ENCODE assay signal across 9 cellular contexts in genomic region chr6:19839237-19839546, GRCh38. TPM values are rescaled to one million over a fixed set of nuclear protein-coding genes. Genes with fewer than 3 reads are reported as not detected.
DNase-seq lines count a peak whose midpoint lies in the region; ATAC-seq and TF ChIP-seq lines count a peak whose summit lies in the region.
"Had no signal": no experiment of that assay in that cellular context is flagged by ENCODE, and none has a peak within 500 bp of the region (broad histone marks: within the 10 kb centered on the region; RNA-seq: fewer than 3 reads in every experiment).

No MANE protein-coding gene starts in this region.

- TF ChIP-seq POLR2A in esophagus squamous epithelium (IDR thresholded peaks at IDR 0.05): no peak

- peaks cover 4 to 9% (median 8%) of the 10 kb centered on the region in 3 donors for H3K4me1 Mint-ChIP-seq in naive B cell

- H3K27ac ChIP-seq in 22Rv1 (peak overlapping the region; percentile 90), esophagus squamous epithelium (peak overlapping the region; percentile 86 to 96 (median 92))

- no peak for ATAC-seq in naive B cell (ENCODE audit: low read depth in 2 of 2)
- ATAC-seq in HG03159 (IDR thresholded peaks at IDR 0.05; ENCODE audit: unreplicated experiment): no peak
- no peak for ATAC-seq in GM18868 (IDR thresholded peaks at IDR 0.05; ENCODE audit: unreplicated experiment)

- intact Hi-C loops in esophagus squamous epithelium (cut with DNase I): no loop called here

- H3K4me3 ChIP-seq in esophagus squamous epithelium: peak overlapping the region; percentile 69 to 92 (median 86)

- H3K36me3 ChIP-seq in esophagus squamous epithelium: no peaks in the 10 kb centered on the region

- WGBS in esophagus squamous epithelium, 2 donors: 3 to 4% methylated on average over 7 of the region's 7 CpGs

- H3K9me3 Mint-ChIP-seq in naive B cell: peaks cover 0 to 12% (median 0%) of the 10 kb centered on the region in 7 donors

- TF ChIP-seq CTCF in 22Rv1 (IDR thresholded peaks at IDR 0.05) (no peak), esophagus squamous epithelium (IDR thresholded peaks at IDR 0.05) (no peak)

- no peak overlapping the region for H3K27ac Mint-ChIP-seq in naive B cell

- H3K36me3 Mint-ChIP-seq in naive B cell: no peaks in the 10 kb centered on the region

- TF ChIP-seq RAD21 in Ishikawa (IDR thresholded peaks at IDR 0.05; ENCODE audit: low read depth): no peak

- no peak for TF ChIP-seq EP300 in Ishikawa (IDR thresholded peaks at IDR 0.05; ENCODE audit: borderline replicate concordance)

- no peaks in the 10 kb centered on the region for H3K9me3 ChIP-seq in esophagus squamous epithelium

- peak overlapping the region in 6 of 8 donors; percentile 22 to 66 (median 40) for H3K4me3 Mint-ChIP-seq in naive B cell

- no peak for DNase-seq in esophagus squamous epithelium (lab: John Stamatoyannopoulos, UW)
- no peak for DNase-seq in naive B cell
- DNase-seq in AG20443 (ENCODE audit: low spot score): no peak
- DNase-seq in NCI-H345 (lab: John Stamatoyannopoulos, UW): no peak
- DNase-seq: NCI-H446 treated with DMSO at 0.1 percent for 48 hours had no signal

- H3K27me3 Mint-ChIP-seq in naive B cell: peaks cover 45 to 55% (median 51%) of the 10 kb centered on the region in 3 donors

- H3K4me1 ChIP-seq in esophagus squamous epithelium: peaks cover 0 to 60% (median 0%) of the 10 kb centered on the region in 3 donors

- peaks cover 0 to 26% (median 0%) of the 10 kb centered on the region in 4 donors for H3K27me3 ChIP-seq in esophagus squamous epithelium

TF ChIP-seq in Ishikawa, 13 proteins besides CTCF, POLR2A, EP300 and RAD21:
- TF ChIP-seq EGR1 (IDR thresholded peaks at IDR 0.05) (0 out of 2 replicates have a peak, but pooled peaks have one; percentile 11), YY1 (IDR thresholded peaks at IDR 0.05; ENCODE audit: low read depth) (no peak), NFIC (IDR thresholded peaks at IDR 0.05) (no peak)

RNA-seq across cellular contexts. Expression of gene ID4, which starts 2.0 kb away (rescaled TPM):
- total RNA-seq in esophagus squamous epithelium: 10 to 100 TPM; 12.9 to 37.0 (median 22.6) TPM
- polyA plus RNA-seq in naive B cell (ENCODE audit: low read depth in 6 of 6): not detected
